Comparison of ENCODE assay signal across 13 cellular contexts in the genomic region with DNA sequence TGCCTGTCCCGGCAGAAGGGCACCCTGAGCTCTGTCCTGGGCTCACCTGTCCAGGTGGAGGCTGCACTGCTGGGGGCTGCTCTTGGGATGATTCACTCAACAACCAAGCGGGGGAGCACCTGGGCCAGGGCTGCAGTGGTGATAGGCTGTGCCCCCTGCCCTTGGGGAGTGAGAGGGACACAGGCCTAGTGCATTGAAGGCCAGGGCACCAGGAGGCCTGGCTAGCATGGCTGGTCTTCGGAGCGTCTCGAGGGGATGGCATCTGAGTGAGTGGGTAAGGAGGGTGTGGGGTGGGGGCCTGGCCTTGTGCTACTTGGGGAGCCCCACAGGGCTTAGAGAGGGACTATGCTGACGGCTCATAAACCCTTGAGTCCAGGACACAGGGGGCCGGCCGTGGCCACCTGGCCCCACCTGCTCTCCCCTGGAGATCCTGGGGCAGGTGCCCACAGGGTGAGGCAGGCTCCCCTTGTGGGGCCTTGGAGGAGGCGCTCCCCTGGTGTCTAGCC. TPM values are rescaled to one million over a fixed set of nuclear protein-coding genes. Genes with fewer than 3 reads are reported as not detected.
A peak's percentile ranks its signal among the peaks of the same experiment; 100 is the strongest.
DNase-seq lines count a peak whose midpoint lies in the region; ATAC-seq and TF ChIP-seq lines count a peak whose summit lies in the region.
"Had no signal": no experiment of that assay in that cellular context is flagged by ENCODE, and none has a peak within 500 bp of the region (broad histone marks: within the 10 kb centered on the region; RNA-seq: fewer than 3 reads in every experiment).

No MANE protein-coding gene starts in this region.

- H3K4me1 Mint-ChIP-seq in glutamatergic neuron (ENCODE audit: low read depth, unreplicated experiment) (peaks cover 10% of the 10 kb centered on the region), type B pancreatic cell (ENCODE audit: unreplicated experiment) (peaks cover 11% of the 10 kb centered on the region)

- no peaks in the 10 kb centered on the region for H4K20me1 ChIP-seq in OCI-LY7 (ENCODE audit: insufficient read depth, low read length)

- H3K4me3 Mint-ChIP-seq in glutamatergic neuron (ENCODE audit: unreplicated experiment), result no peak overlapping the region
- H3K4me3 Mint-ChIP-seq in type B pancreatic cell, result peak overlapping the region; percentile 20
- H3K4me3 Mint-ChIP-seq: activated CD4-positive, alpha-beta T cell treated with anti-CD3 and anti-CD28 coated beads for 36 hours; activated T-cell treated with anti-CD3 and anti-CD28 coated beads, Interleukin-2, amount 50 U/mL, for 24 hours had no signal

- TF ChIP-seq CTCF in OCI-LY7 (conservative IDR thresholded peaks at IDR 0.05; ENCODE audit: low read length), result peak; percentile 62
- TF ChIP-seq CTCF in glutamatergic neuron (IDR thresholded peaks at IDR 0.05; ENCODE audit: partially characterized antibody, unreplicated experiment), result no peak
- no peak for TF ChIP-seq CTCF in type B pancreatic cell (conservative IDR thresholded peaks at IDR 0.05)

- no peak overlapping the region for H3K4me2 ChIP-seq in OCI-LY7 (ENCODE audit: low read length)

- DNase-seq in OCI-LY7 (ENCODE audit: low spot score) (peak; percentile 20), glutamatergic neuron (peak; percentile 16), type B pancreatic cell (ENCODE audit: extremely low spot score, unreplicated experiment) (no peak), NCI-H446 (lab: John Stamatoyannopoulos, UW) (no peak), cortex of kidney (lab: John Stamatoyannopoulos, UW) (no peak)
- DNase-seq: activated CD4-positive, alpha-beta T cell treated with anti-CD3 and anti-CD28 coated beads for 36 hours; activated T-cell treated with anti-CD3 and anti-CD28 coated beads, Interleukin-2, amount 50 U/mL, for 24 hours; CD4-positive, CD25-positive, alpha-beta regulatory T cell; dermis blood vessel endothelial cell; stimulated activated CD8-positive, alpha-beta memory T cell treated with anti-CD3 and anti-CD28 coated beads, Interleukin-4, amount 100 ng/mL, for 48 hours had no signal

- H3K4me3 ChIP-seq in OCI-LY7 (ENCODE audit: low read depth, low read length, poor library complexity, severe bottlenecking) (no peak overlapping the region), muscle layer of colon (ENCODE audit: low read depth in 1 of 2, low read length in 2 of 2) (no peak overlapping the region)

- H3K27ac Mint-ChIP-seq in glutamatergic neuron (ENCODE audit: unreplicated experiment), result no peak overlapping the region
- peak overlapping the region; percentile 86 for H3K27ac Mint-ChIP-seq in type B pancreatic cell
- H3K27ac Mint-ChIP-seq: activated CD4-positive, alpha-beta T cell treated with anti-CD3 and anti-CD28 coated beads for 36 hours; activated T-cell treated with anti-CD3 and anti-CD28 coated beads, Interleukin-2, amount 50 U/mL, for 24 hours had no signal

- H3K27ac ChIP-seq in OCI-LY7 (ENCODE audit: low read depth, low read length, poor library complexity, severe bottlenecking) (no peak overlapping the region), muscle layer of colon (ENCODE audit: low read depth, low read length) (peak overlapping the region; percentile 68)

- intact Hi-C loops in OCI-LY7 (cut with micrococcal nuclease; ENCODE audit: unreplicated experiment), result no loop called here

- no peaks in the 10 kb centered on the region for H3K9me2 ChIP-seq in OCI-LY7 (ENCODE audit: insufficient read depth, low read length)

- BruUV-seq in OCI-LY7 (replicated peaks; lab: Mats Ljungman, UMichigan), result no TSS peak

- no peak overlapping the region for H2AFZ ChIP-seq in OCI-LY7 (ENCODE audit: low read length)

- no peaks in the 10 kb centered on the region for H3K27me3 ChIP-seq in muscle layer of colon (ENCODE audit: control insufficient read depth in 1 of 2, insufficient read depth in 2 of 2, low read length in 2 of 2)

- H3K27me3 Mint-ChIP-seq in glutamatergic neuron (ENCODE audit: unreplicated experiment) (peaks cover 2% of the 10 kb centered on the region), type B pancreatic cell (no peaks in the 10 kb centered on the region)
- H3K27me3 Mint-ChIP-seq: activated CD4-positive, alpha-beta T cell treated with anti-CD3 and anti-CD28 coated beads for 36 hours; activated T-cell treated with anti-CD3 and anti-CD28 coated beads, Interleukin-2, amount 50 U/mL, for 24 hours; CD4-positive, CD25-positive, alpha-beta regulatory T cell had no signal

- H3K79me2 ChIP-seq in OCI-LY7 (ENCODE audit: insufficient read depth, low read depth, low read length), result no peaks in the 10 kb centered on the region

- no peak for ATAC-seq in HG02885 (IDR thresholded peaks at IDR 0.05; ENCODE audit: poor library complexity, unreplicated experiment)
- ATAC-seq: activated CD4-positive, alpha-beta T cell treated with anti-CD3 and anti-CD28 coated beads for 36 hours; HCT116 had no signal

- H3K4me1 ChIP-seq in OCI-LY7 (ENCODE audit: insufficient read depth, low read length, poor library complexity, severe bottlenecking), result peaks cover 9% of the 10 kb centered on the region
- H3K4me1 ChIP-seq in muscle layer of colon (ENCODE audit: insufficient read depth, low read length), result peaks cover 39% of the 10 kb centered on the region

- H3K9ac ChIP-seq in muscle layer of colon (ENCODE audit: low read length), result no peak overlapping the region

- H3K9me3 Mint-ChIP-seq in glutamatergic neuron (ENCODE audit: unreplicated experiment), result peaks cover 7% of the 10 kb centered on the region
- H3K9me3 Mint-ChIP-seq in type B pancreatic cell, result no peaks in the 10 kb centered on the region
- H3K9me3 Mint-ChIP-seq: activated T-cell treated with anti-CD3 and anti-CD28 coated beads, Interleukin-2, amount 50 U/mL, for 24 hours had no signal

- H3K36me3 ChIP-seq in OCI-LY7 (ENCODE audit: insufficient read depth, low read length), result no peaks in the 10 kb centered on the region
- no peaks in the 10 kb centered on the region for H3K36me3 ChIP-seq in muscle layer of colon (ENCODE audit: insufficient read depth, low read length)

- H3K36me3 Mint-ChIP-seq in glutamatergic neuron (ENCODE audit: unreplicated experiment) (no peaks in the 10 kb centered on the region), type B pancreatic cell (no peaks in the 10 kb centered on the region)
- H3K36me3 Mint-ChIP-seq: CD4-positive, CD25-positive, alpha-beta regulatory T cell had no signal

- POLR2A ChIA-PET in OCI-LY7 (lab: Charles Lee), result no interaction called here

- H3K9me3 ChIP-seq in OCI-LY7 (ENCODE audit: low read length), result no peaks in the 10 kb centered on the region
- H3K9me3 ChIP-seq in muscle layer of colon (ENCODE audit: low read length), result no peaks in the 10 kb centered on the region

- CTCF ChIA-PET in OCI-LY7 (lab: Charles Lee; ENCODE audit: unreplicated experiment), result no interaction called here

RNA-seq across cellular contexts. Expression of gene PWWP2B, which starts 3.1 kb away (rescaled TPM):
- total RNA-seq in OCI-LY7 (2014; rRNA removed; shearing (Covaris generic)), result 4.6 and 5.9 TPM in 2 replicates
- total RNA-seq in OCI-LY7 (2022) (9.4 and 10.6 TPM in 2 replicates), glutamatergic neuron (ENCODE audit: unreplicated experiment) (49.4 TPM), type B pancreatic cell (ENCODE audit: low replicate concordance) (22.6 and 41.4 TPM in 2 replicates)

Comparison
In these comparisons a context has a peak if more than half of its experiments do, and no peak if none do; other contexts are left out.
1. DNase-seq: peak in OCI-LY7 (single experiment) and glutamatergic neuron (single experiment); none in type B pancreatic cell (single experiment), NCI-H446 (0 of 2) and cortex of kidney (single experiment).